In genomic region chr4:3533421-3533820, GRCh38 we compare ENCODE assay signal across 13 cellular contexts. TPM values are rescaled to one million over a fixed set of nuclear protein-coding genes. Genes with fewer than 3 reads are reported as not detected.
DNase-seq lines count a peak whose midpoint lies in the region; ATAC-seq and TF ChIP-seq lines count a peak whose summit lies in the region.
"Had no signal": no experiment of that assay in that cellular context is flagged by ENCODE, and none has a peak within 500 bp of the region (broad histone marks: within the 10 kb centered on the region; RNA-seq: fewer than 3 reads in every experiment).

No MANE protein-coding gene starts in this region.

- no peak for TF ChIP-seq CTCF in WTC11 (IDR thresholded peaks at IDR 0.05)
- TF ChIP-seq CTCF in endothelial cell (IDR thresholded peaks at IDR 0.05; ENCODE audit: unreplicated experiment): no peak
- no peak for TF ChIP-seq CTCF in spleen (IDR thresholded peaks at IDR 0.05 in 8 of 11, conservative IDR thresholded peaks at IDR 0.05 in 3 of 11)

- CTCF ChIA-PET in WTC11 (lab: Charles Lee): interaction anchor here (1.3 kb wide), 3 partner anchors 19 to 347 kb away, joined by 3 to 6 read pairs (median 4); no protein-coding TSS in a partner anchor

- peak overlapping the region; percentile 73 to 100 for H3K4me3 Mint-ChIP-seq in activated T-cell treated with anti-CD3 and anti-CD28 coated beads, Interleukin-2, amount 50 U/mL, for 72 hours
- H3K4me3 Mint-ChIP-seq in WTC11 (peak overlapping the region; percentile 99), endothelial cell (ENCODE audit: unreplicated experiment) (peak overlapping the region; percentile 69)

- H3K9me3 ChIP-seq in spleen: peaks cover 0 to 5% (median 0%) of the 10 kb centered on the region in 8 donors

- H3K4me3 ChIP-seq in spleen: peak overlapping the region in 2 of 8 donors; percentile 84 to 87
- H3K4me3 ChIP-seq: cardiac muscle cell had no signal

- intact Hi-C loops in spleen (cut with DNase I; ENCODE audit: low total_unique reads): no loop called here

- peaks cover 28 to 47% (median 40%) of the 10 kb centered on the region in 6 donors for H3K4me1 ChIP-seq in spleen

- POLR2A ChIA-PET in WTC11 (lab: Charles Lee): no interaction called here

- H3K36me3 Mint-ChIP-seq in activated T-cell treated with anti-CD3 and anti-CD28 coated beads, Interleukin-2, amount 50 U/mL, for 72 hours (ENCODE audit: insufficient read depth in 2 of 2): peaks cover 2 to 8% of the 10 kb centered on the region in 2 donors
- H3K36me3 Mint-ChIP-seq in WTC11: 0 out of 2 replicates have a peak, but pooled peaks cover 3% of the 10 kb centered on the region
- peaks cover 6% of the 10 kb centered on the region for H3K36me3 Mint-ChIP-seq in endothelial cell (ENCODE audit: low read depth, unreplicated experiment)

- peaks cover 23% of the 10 kb centered on the region for H3K4me1 Mint-ChIP-seq in activated T-cell treated with anti-CD3 and anti-CD28 coated beads, Interleukin-2, amount 50 U/mL, for 72 hours (ENCODE audit: low read depth)
- H3K4me1 Mint-ChIP-seq in WTC11 (peaks cover 17% of the 10 kb centered on the region), endothelial cell (ENCODE audit: unreplicated experiment) (peaks cover 7% of the 10 kb centered on the region)

- H3K36me3 ChIP-seq in spleen: peaks cover 0 to 14% (median 5%) of the 10 kb centered on the region in 6 donors
- H3K36me3 ChIP-seq: cardiac muscle cell had no signal

- 93 to 95% (median 95%) methylated on average over 7 of the region's 7 CpGs for WGBS in spleen, 5 donors

- H3K27me3 Mint-ChIP-seq in activated T-cell treated with anti-CD3 and anti-CD28 coated beads, Interleukin-2, amount 50 U/mL, for 72 hours (ENCODE audit: low read depth): peaks cover 15% of the 10 kb centered on the region
- H3K27me3 Mint-ChIP-seq in WTC11 (ENCODE audit: low read depth): peaks cover 37% of the 10 kb centered on the region
- peaks cover 7% of the 10 kb centered on the region for H3K27me3 Mint-ChIP-seq in endothelial cell (ENCODE audit: unreplicated experiment)

- H3K27ac Mint-ChIP-seq in activated T-cell treated with anti-CD3 and anti-CD28 coated beads, Interleukin-2, amount 50 U/mL, for 72 hours: no peak overlapping the region
- H3K27ac Mint-ChIP-seq in WTC11: no peak overlapping the region
- no peak overlapping the region for H3K27ac Mint-ChIP-seq in endothelial cell (ENCODE audit: unreplicated experiment)

- no peak for TF ChIP-seq POLR2A in spleen (IDR thresholded peaks at IDR 0.05)

- no peak overlapping the region for H3K27ac ChIP-seq in spleen
- H3K27ac ChIP-seq: cardiac muscle cell had no signal

- H3K9me3 Mint-ChIP-seq in activated T-cell treated with anti-CD3 and anti-CD28 coated beads, Interleukin-2, amount 50 U/mL, for 72 hours: peaks cover 0 to 3% of the 10 kb centered on the region in 2 donors
- no peaks in the 10 kb centered on the region for H3K9me3 Mint-ChIP-seq in WTC11
- peaks cover 5% of the 10 kb centered on the region for H3K9me3 Mint-ChIP-seq in endothelial cell (ENCODE audit: unreplicated experiment)

- no peak for DNase-seq in activated T-cell treated with anti-CD3 and anti-CD28 coated beads, Interleukin-2, amount 50 U/mL, for 72 hours
- no peak for DNase-seq in activated T-cell treated with anti-CD3 and anti-CD28 coated beads, Interleukin-2, amount 50 U/mL, for 48 hours
- DNase-seq in WTC11 (ENCODE audit: low spot score) (no peak), endothelial cell (ENCODE audit: low spot score) (no peak), spleen (peak; percentile 59), T1000 (lab: John Stamatoyannopoulos, UW) (no peak), NCI-H345 (lab: John Stamatoyannopoulos, UW) (no peak)
- no peak for DNase-seq in activated CD4-positive, CD25-positive, alpha-beta regulatory T cell (lab: John Stamatoyannopoulos, UW)
- DNase-seq: MM.1S; NK-92 treated with Interleukin-12 subunit alpha and Interleukin-12 subunit beta, amount 100 ng/mL, for 24 hours; right cardiac atrium; RPMI8226 had no signal

- no peak for ATAC-seq in activated T-cell treated with anti-CD3 and anti-CD28 coated beads, Interleukin-2, amount 50 U/mL, for 72 hours (replicated peaks in 1 of 2)
- no peak for ATAC-seq in WTC11

- no peaks in the 10 kb centered on the region for H3K27me3 ChIP-seq in spleen (replicated peaks in 1 of 7)
- H3K27me3 ChIP-seq: cardiac muscle cell had no signal

TF ChIP-seq in WTC11, 78 proteins besides CTCF, POLR2A, EP300 and RAD21:
- no peak for TF ChIP-seq STAT6 (CRISPR knock-in tag; conservative IDR thresholded peaks at IDR 0.05; ENCODE audit: low read depth)
- no peak for TF ChIP-seq NR2C2 (CRISPR knock-in tag; IDR thresholded peaks at IDR 0.05)
- no peak for TF ChIP-seq SMAD3 (CRISPR knock-in tag; IDR thresholded peaks at IDR 0.05; ENCODE audit: borderline replicate concordance)
- TF ChIP-seq OVOL2 (CRISPR knock-in tag; IDR thresholded peaks at IDR 0.05; ENCODE audit: borderline replicate concordance): no peak
- TF ChIP-seq SP1 (CRISPR knock-in tag; conservative IDR thresholded peaks at IDR 0.05): no peak
- TF ChIP-seq, protein P1, sequence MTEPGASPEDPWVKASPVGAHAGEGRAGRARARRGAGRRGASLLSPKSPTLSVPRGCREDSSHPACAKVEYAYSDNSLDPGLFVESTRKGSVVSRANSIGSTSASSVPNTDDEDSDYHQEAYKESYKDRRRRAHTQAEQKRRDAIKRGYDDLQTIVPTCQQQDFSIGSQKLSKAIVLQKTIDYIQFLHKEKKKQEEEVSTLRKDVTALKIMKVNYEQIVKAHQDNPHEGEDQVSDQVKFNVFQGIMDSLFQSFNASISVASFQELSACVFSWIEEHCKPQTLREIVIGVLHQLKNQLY (CRISPR knock-in tag; IDR thresholded peaks at IDR 0.05): no peak

RNA-seq across cellular contexts. Expression of gene LRPAP1, which starts 1.2 kb away (rescaled TPM):
- 10 to 100 TPM; 49.7 to 52.7 TPM for total RNA-seq in activated T-cell treated with anti-CD3 and anti-CD28 coated beads, Interleukin-2, amount 50 U/mL, for 72 hours
- total RNA-seq in WTC11 (2021): 90.8 to 106 TPM (median 97.4 TPM) in 3 replicates
- total RNA-seq in endothelial cell (ENCODE audit: unreplicated experiment): 92.2 TPM
- 100 to 1,000 TPM in 6 of 7 donors, 10 to 100 TPM in 1; 89.0 to 131 (median 116) TPM for total RNA-seq in spleen
- polyA plus RNA-seq in spleen: 10 to 100 TPM; 28.1 to 47.4 (median 37.5) TPM
